In genomic region chr7:72444023-72444776, GRCh38 we compare ENCODE assay signal across 13 cellular contexts.
DNase-seq lines count a peak whose midpoint lies in the region; ATAC-seq and TF ChIP-seq lines count a peak whose summit lies in the region.
"Had no signal": no experiment of that assay in that cellular context is flagged by ENCODE, and none has a peak within 500 bp of the region (broad histone marks: within the 10 kb centered on the region; RNA-seq: fewer than 3 reads in every experiment).

No MANE protein-coding gene starts in this region.

- no peak for TF ChIP-seq POLR2A in GM18505 (IDR thresholded peaks at IDR 0.05; ENCODE audit: borderline replicate concordance, extremely low read depth, insufficient read depth, insufficient read length)

- no peak for TF ChIP-seq CTCF in nephron progenitor cell (IDR thresholded peaks at IDR 0.05)

- peak; percentile 73 to 78 for DNase-seq in Kasumi-1 (lab: John Stamatoyannopoulos, UW)
- DNase-seq in OCI-M1 (lab: John Stamatoyannopoulos, UW) = peak; percentile 73
- DNase-seq in nephron progenitor cell = no peak
- no peak for DNase-seq in activated CD4-positive, alpha-beta T cell treated with anti-CD3 and anti-CD28 coated beads for 1 hour
- DNase-seq: activated T-cell treated with anti-CD3 and anti-CD28 coated beads, Interleukin-2, amount 50 U/mL, for 4 hours; amniotic stem cell; HCEC 1CT; NCI-H2227 treated with DMSO at 0.1 percent for 48 hours had no signal

- no peak overlapping the region for H3K4me3 Mint-ChIP-seq in nephron progenitor cell
- H3K4me3 Mint-ChIP-seq: activated T-cell treated with anti-CD3 and anti-CD28 coated beads, Interleukin-2, amount 50 U/mL, for 4 hours; WTC11 had no signal

- peak; percentile 59 for ATAC-seq in GM18498 (IDR thresholded peaks at IDR 0.05; ENCODE audit: unreplicated experiment)
- no peak for ATAC-seq in HG03280 (IDR thresholded peaks at IDR 0.05; ENCODE audit: unreplicated experiment)
- ATAC-seq in GM18505 (IDR thresholded peaks at IDR 0.05; ENCODE audit: unreplicated experiment) = no peak
- ATAC-seq: activated T-cell treated with anti-CD3 and anti-CD28 coated beads, Interleukin-2, amount 50 U/mL, for 4 hours; esophagus mucosa; WTC11 had no signal

- H3K27me3 Mint-ChIP-seq in nephron progenitor cell (ENCODE audit: low read depth, poor library complexity) = peaks cover 38% of the 10 kb centered on the region

- H3K9me3 Mint-ChIP-seq in nephron progenitor cell = no peaks in the 10 kb centered on the region
- H3K9me3 Mint-ChIP-seq: activated T-cell treated with anti-CD3 and anti-CD28 coated beads, Interleukin-2, amount 50 U/mL, for 4 hours; WTC11 had no signal

- H3K27ac Mint-ChIP-seq in nephron progenitor cell = peak overlapping the region; percentile 36
- H3K27ac Mint-ChIP-seq: WTC11 had no signal

- peaks cover 51% of the 10 kb centered on the region for H3K4me1 Mint-ChIP-seq in nephron progenitor cell

- no peaks in the 10 kb centered on the region for H3K36me3 Mint-ChIP-seq in nephron progenitor cell (ENCODE audit: low read depth)
- H3K36me3 Mint-ChIP-seq: WTC11 had no signal

Comparison
In these comparisons a context has a peak if more than half of its experiments do, and no peak if none do; other contexts are left out.
1. DNase-seq: peak in Kasumi-1 (2 of 2) and OCI-M1 (single experiment); none in nephron progenitor cell (single experiment) and activated CD4-positive, alpha-beta T cell treated with anti-CD3 and anti-CD28 coated beads for 1 hour (single experiment).